In genomic region chr2:111919794-111920608, GRCh38 we compare ENCODE assay signal across 1 cellular context.
TF ChIP-seq lines count a peak whose summit lies in the region.

No MANE protein-coding gene starts in this region.

TF ChIP-seq in HepG2, 621 proteins besides CTCF, POLR2A, EP300 and RAD21 (continued from another document):
- TF ChIP-seq UBTF (CRISPR knock-in tag; IDR thresholded peaks at IDR 0.05) (peak; percentile 50), NCOA1 (CRISPR knock-in tag; IDR thresholded peaks at IDR 0.05) (no peak), MLLT10 (CRISPR knock-in tag; IDR thresholded peaks at IDR 0.05) (no peak), TRIM22 (IDR thresholded peaks at IDR 0.05) (no peak), ZNF512B (CRISPR knock-in tag; IDR thresholded peaks at IDR 0.05; ENCODE audit: borderline replicate concordance) (0 out of 2 replicates have a peak, but pooled peaks have one; percentile 32), ZNF234 (CRISPR knock-in tag; conservative IDR thresholded peaks at IDR 0.05) (no peak), ZHX1 (CRISPR knock-in tag; IDR thresholded peaks at IDR 0.05; ENCODE audit: low read depth) (peak; percentile 85), ZNF350 (CRISPR knock-in tag; IDR thresholded peaks at IDR 0.05; ENCODE audit: borderline replicate concordance, low read depth) (peak; percentile 76; the same call in 1 of the 2 replicates), ZNF589 (CRISPR knock-in tag; conservative IDR thresholded peaks at IDR 0.05) (no peak), ZNF609 (CRISPR knock-in tag; IDR thresholded peaks at IDR 0.05; ENCODE audit: borderline replicate concordance) (peak; percentile 71), ZNF513 (CRISPR knock-in tag; conservative IDR thresholded peaks at IDR 0.05) (no peak), HNRNPLL (IDR thresholded peaks at IDR 0.05; ENCODE audit: low read depth, low read length, poor library complexity, severe bottlenecking) (no peak), MEIS2 (CRISPR knock-in tag; IDR thresholded peaks at IDR 0.05) (0 out of 2 replicates have a peak, but pooled peaks have one; percentile 53), POLR2AphosphoS2 (IDR thresholded peaks at IDR 0.05; ENCODE audit: low read depth, low read length) (no peak), ZBTB39 (CRISPR knock-in tag; IDR thresholded peaks at IDR 0.05) (no peak)
